ENCODE assay signal across 8 cellular contexts in the genomic region with DNA sequence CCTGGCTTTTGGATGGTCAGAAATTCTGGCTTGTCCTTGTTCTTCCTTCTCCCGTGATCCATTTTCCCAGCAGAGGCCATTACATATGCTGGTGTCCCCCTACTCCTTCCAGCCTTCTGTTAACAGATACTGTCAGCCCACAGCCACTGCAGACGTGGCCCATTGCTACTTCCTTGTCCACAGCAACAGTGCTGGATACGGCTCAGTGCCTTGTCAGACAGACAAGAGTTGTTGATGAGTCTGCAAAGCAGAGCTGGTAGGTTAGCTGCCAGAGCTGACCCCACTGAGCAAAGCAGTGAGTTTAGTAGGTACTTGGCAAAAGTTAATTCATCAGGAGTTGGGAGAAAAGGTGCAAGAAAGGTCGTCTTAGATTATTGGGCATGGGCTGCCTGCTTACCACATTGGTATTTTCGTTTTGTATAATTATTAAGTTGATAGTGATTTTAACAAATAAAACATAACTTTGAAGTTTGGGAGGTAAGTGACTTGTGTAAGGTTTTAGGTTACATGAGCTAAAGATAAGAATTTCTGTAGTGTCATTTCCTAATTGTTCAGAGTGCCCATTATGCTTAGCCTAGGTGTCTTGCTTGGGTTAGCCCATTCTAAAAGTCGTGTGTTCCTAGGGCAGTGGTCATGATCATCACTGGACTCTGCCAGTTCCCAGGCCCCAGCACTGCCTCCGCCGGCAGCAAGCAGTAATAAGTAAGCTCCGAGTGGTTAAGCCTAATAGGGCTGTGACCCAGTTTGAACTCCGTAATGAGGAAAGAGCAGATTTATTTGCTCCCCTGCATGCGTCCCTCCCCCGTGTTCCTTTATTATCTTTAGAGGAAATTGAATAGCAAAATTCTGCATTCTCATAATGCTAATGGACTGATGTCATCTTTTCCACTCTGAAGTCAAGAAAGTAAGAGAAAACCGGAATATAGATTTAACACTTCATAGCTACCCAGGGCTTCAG.
DNase-seq lines count a peak whose midpoint lies in the region; TF ChIP-seq lines count a peak whose summit lies in the region.

No MANE protein-coding gene starts in this region.

- peaks cover 10% of the 10 kb centered on the region for H3K27me3 Mint-ChIP-seq in endodermal cell (ENCODE audit: insufficient read depth)

- no peak overlapping the region for H3K27ac Mint-ChIP-seq in endodermal cell

- DNase-seq in NB4 (ENCODE audit: low read depth) = peak; percentile 19
- no peak for DNase-seq in endodermal cell
- DNase-seq in effector CD4-positive, alpha-beta T cell = no peak
- DNase-seq in stimulated activated CD4-positive, alpha-beta T cell treated with anti-CD3 and anti-CD28 coated beads, Interleukin-1b, Interleukin-23, amount 100 ng/mL, for 48 hours = no peak
- no peak for DNase-seq in GM19240 (ENCODE audit: insufficient read length, low spot score)
- no peak for DNase-seq in T-helper 1 cell

- no peak overlapping the region for H3K4me3 Mint-ChIP-seq in endodermal cell

- H3K9ac ChIP-seq in endodermal cell (ENCODE audit: extremely low read depth, low read length, poor library complexity, severe bottlenecking) (no peak overlapping the region), mucosa of stomach (ENCODE audit: low read length) (peak overlapping the region; percentile 19)

- H3K79me2 ChIP-seq in ACC112 (ENCODE audit: control insufficient read depth, insufficient read depth, low read length, unreplicated experiment) = peaks cover 73% of the 10 kb centered on the region

- H3K4me1 ChIP-seq in ACC112 (ENCODE audit: control insufficient read depth, insufficient read depth, low read length, unreplicated experiment) = peaks cover 44% of the 10 kb centered on the region
- peaks cover 2% of the 10 kb centered on the region for H3K4me1 ChIP-seq in endodermal cell (ENCODE audit: control insufficient read depth, insufficient read depth, low read length)
- peaks cover 54% of the 10 kb centered on the region for H3K4me1 ChIP-seq in mucosa of stomach (ENCODE audit: control insufficient read depth, insufficient read depth, low read length)

- H3K9me3 Mint-ChIP-seq in endodermal cell = no peaks in the 10 kb centered on the region

- H2AFZ ChIP-seq in ACC112 (ENCODE audit: low read length, unreplicated experiment) = no peak overlapping the region

- H3K4me3 ChIP-seq in ACC112 (ENCODE audit: low read depth, low read length) (peak overlapping the region; percentile 31; the same call in 1 of the 2 replicates), NB4 (ENCODE audit: low read depth, low read length) (no peak overlapping the region), endodermal cell (ENCODE audit: low read length) (no peak overlapping the region), mucosa of stomach (ENCODE audit: low read length) (no peak overlapping the region)

- no peaks in the 10 kb centered on the region for H3K27me3 ChIP-seq in ACC112 (ENCODE audit: insufficient read depth, low read length)
- H3K27me3 ChIP-seq in endodermal cell (ENCODE audit: control insufficient read depth, insufficient read depth, low read length, poor library complexity, severe bottlenecking) = peaks cover 24% of the 10 kb centered on the region
- H3K27me3 ChIP-seq in mucosa of stomach (ENCODE audit: control insufficient read depth, insufficient read depth, low read length) = no peaks in the 10 kb centered on the region

- no peaks in the 10 kb centered on the region for H3K9me3 ChIP-seq in endodermal cell (ENCODE audit: control insufficient read depth, low read length)
- H3K9me3 ChIP-seq in mucosa of stomach (ENCODE audit: control insufficient read depth, low read length) = no peaks in the 10 kb centered on the region

- peaks cover 4% of the 10 kb centered on the region for H3K36me3 Mint-ChIP-seq in endodermal cell (ENCODE audit: low read depth)

- peaks cover 2% of the 10 kb centered on the region for H3K4me1 Mint-ChIP-seq in endodermal cell

- TF ChIP-seq CTCF in NB4 (IDR thresholded peaks at IDR 0.05; ENCODE audit: low read depth, low read length) = no peak
- TF ChIP-seq CTCF in endodermal cell (conservative IDR thresholded peaks at IDR 0.05) = peak; percentile 38

- no peak for TF ChIP-seq POLR2A in NB4 (IDR thresholded peaks at IDR 0.05; ENCODE audit: extremely low read depth, insufficient read length)

- WGBS in endodermal cell (ENCODE audit: insufficient coverage in 1 of 2, insufficient read length in 1 of 2), 2 experiments = 84 to 90% methylated on average over 6 to 13 of the region's 13 CpGs

- peaks cover 24% of the 10 kb centered on the region for H3K36me3 ChIP-seq in ACC112 (ENCODE audit: insufficient read depth, low read length)
- no peaks in the 10 kb centered on the region for H3K36me3 ChIP-seq in endodermal cell (ENCODE audit: control insufficient read depth, insufficient read depth, low read length)
- peaks cover 7% of the 10 kb centered on the region for H3K36me3 ChIP-seq in mucosa of stomach (ENCODE audit: control insufficient read depth, insufficient read depth, low read length)

- peak overlapping the region; percentile 95 for H3K27ac ChIP-seq in ACC112 (ENCODE audit: low read depth, low read length)
- peak overlapping the region; percentile 8 for H3K27ac ChIP-seq in endodermal cell (ENCODE audit: low read depth, low read length)
